Comparison of ENCODE assay signal across 1 cellular context in genomic region chr1:31569773-31570172, GRCh38.
TF ChIP-seq lines count a peak whose summit lies in the region.

No MANE protein-coding gene starts in this region.

TF ChIP-seq in K562, 482 proteins besides CTCF, POLR2A, EP300 and RAD21:
- peak; percentile 59; the same call in 1 of the 2 replicates for TF ChIP-seq KLF16 (IDR thresholded peaks at IDR 0.05)
- TF ChIP-seq ELF2 (CRISPR knock-in tag; IDR thresholded peaks at IDR 0.05) = no peak
TF ChIP-seq in K562: peak in this region for 1.
